In the genomic region with DNA sequence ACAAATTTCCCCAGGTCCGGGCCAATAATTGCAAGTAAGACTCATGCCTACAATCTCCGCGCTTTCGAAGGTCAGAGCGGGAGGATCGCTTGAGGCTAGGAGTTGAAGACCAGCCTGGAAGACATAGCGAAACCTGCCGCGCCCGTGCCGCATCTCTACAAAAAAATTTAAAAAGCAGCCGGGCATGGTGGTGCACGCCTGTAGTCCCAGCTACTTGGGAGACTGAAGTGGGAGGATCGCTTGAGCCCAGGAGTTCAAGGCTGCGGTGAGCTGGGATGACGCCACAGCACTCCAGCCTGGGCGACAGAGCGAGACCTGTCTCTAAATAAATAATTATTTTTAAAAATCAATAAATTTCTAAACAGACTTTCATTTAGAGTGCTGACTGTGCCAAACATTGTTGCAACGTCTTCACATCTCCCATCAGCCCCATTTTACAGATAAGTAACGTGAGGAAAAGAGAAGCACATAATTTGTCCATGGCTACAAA, we compare ENCODE assay signal across 8 cellular contexts. TPM values are rescaled to one million over a fixed set of nuclear protein-coding genes. Genes with fewer than 3 reads are reported as not detected.
DNase-seq lines count a peak whose midpoint lies in the region; ATAC-seq, FAIRE-seq and TF ChIP-seq lines count a peak whose summit lies in the region.

No MANE protein-coding gene starts in this region.

- H3K9me3 Mint-ChIP-seq in type B pancreatic cell = no peaks in the 10 kb centered on the region

- H3K27me3 Mint-ChIP-seq in type B pancreatic cell = no peaks in the 10 kb centered on the region

- peak overlapping the region; percentile 91 for H3K4me3 Mint-ChIP-seq in type B pancreatic cell

- H3K27ac Mint-ChIP-seq in type B pancreatic cell = peak overlapping the region; percentile 79

- H3K27ac ChIP-seq in C4-2B = peak overlapping the region; percentile 52
- no peak overlapping the region for H3K27ac ChIP-seq in ascending aorta
- peak overlapping the region in 1 of 2 donors; percentile 38 for H3K27ac ChIP-seq in liver (ENCODE audit: low read depth in 1 of 2, low read length in 2 of 2)

- ATAC-seq in HG02759 (IDR thresholded peaks at IDR 0.05; ENCODE audit: unreplicated experiment) = peak; percentile 20

- no peak for FAIRE-seq in GM12892 (lab: Jason Lieb, UNC)

- no peak for TF ChIP-seq POLR2A in GM12892 (IDR thresholded peaks at IDR 0.05; ENCODE audit: low read depth, low read length)

- WGBS in liver = 4% methylated on average over 20 of the region's 20 CpGs

- H3K4me3 ChIP-seq in ascending aorta (peak overlapping the region; percentile 71 to 88), liver (ENCODE audit: low read depth in 1 of 3, low read length in 3 of 3) (peak overlapping the region; percentile 78 to 84 (median 79))

- H3K4me1 Mint-ChIP-seq in type B pancreatic cell (ENCODE audit: unreplicated experiment) = peaks cover 3% of the 10 kb centered on the region

- no peaks in the 10 kb centered on the region for H3K27me3 ChIP-seq in ascending aorta
- no peaks in the 10 kb centered on the region for H3K27me3 ChIP-seq in liver (ENCODE audit: control insufficient read depth in 4 of 4, insufficient read depth in 4 of 4, low read length in 3 of 4)

- intact Hi-C loops in ascending aorta (cut with DNase I) = loop anchor here (1.0 to 2.0 kb wide), 4 partner anchors 23 to 121 kb away; a partner anchor contains a TSS

- DNase-seq in ascending aorta (ENCODE audit: low spot score in 2 of 2) (no peak), type B pancreatic cell (ENCODE audit: extremely low spot score, unreplicated experiment) (no peak), NCI-H1436 (lab: John Stamatoyannopoulos, UW) (no peak), NCI-H1048 (lab: John Stamatoyannopoulos, UW) (no peak), GM12892 (ENCODE audit: insufficient read length) (no peak)

- no peak for TF ChIP-seq CTCF in C4-2B (conservative IDR thresholded peaks at IDR 0.05)
- no peak for TF ChIP-seq CTCF in ascending aorta (IDR thresholded peaks at IDR 0.05)
- no peak for TF ChIP-seq CTCF in liver (IDR thresholded peaks at IDR 0.05; ENCODE audit: low read depth, low read length, missing input control)
- TF ChIP-seq CTCF in type B pancreatic cell (conservative IDR thresholded peaks at IDR 0.05) = no peak

- H3K36me3 Mint-ChIP-seq in type B pancreatic cell = no peaks in the 10 kb centered on the region

- H3K9me3 ChIP-seq in ascending aorta (no peaks in the 10 kb centered on the region), liver (ENCODE audit: control insufficient read depth in 4 of 4, low read length in 3 of 4) (no peaks in the 10 kb centered on the region)

- H3K4me1 ChIP-seq in ascending aorta (peaks cover 0 to 7% of the 10 kb centered on the region in 2 donors), liver (ENCODE audit: control insufficient read depth in 4 of 4, insufficient read depth in 4 of 4, low read length in 3 of 4) (peaks cover 1 to 16% (median 7%) of the 10 kb centered on the region in 4 donors)

- H3K36me3 ChIP-seq in ascending aorta (no peaks in the 10 kb centered on the region), liver (ENCODE audit: control insufficient read depth in 4 of 4, insufficient read depth in 3 of 4, low read depth in 1 of 4, low read length in 3 of 4) (no peaks in the 10 kb centered on the region)

- TF ChIP-seq RAD21 in liver (IDR thresholded peaks at IDR 0.05) = no peak

- H3K9ac ChIP-seq in liver (ENCODE audit: low read depth in 1 of 2, low read length in 2 of 2) = peak overlapping the region in 1 of 2 donors; percentile 58

TF ChIP-seq in liver, 16 proteins besides CTCF, POLR2A, EP300 and RAD21:
- TF ChIP-seq, protein P1, sequence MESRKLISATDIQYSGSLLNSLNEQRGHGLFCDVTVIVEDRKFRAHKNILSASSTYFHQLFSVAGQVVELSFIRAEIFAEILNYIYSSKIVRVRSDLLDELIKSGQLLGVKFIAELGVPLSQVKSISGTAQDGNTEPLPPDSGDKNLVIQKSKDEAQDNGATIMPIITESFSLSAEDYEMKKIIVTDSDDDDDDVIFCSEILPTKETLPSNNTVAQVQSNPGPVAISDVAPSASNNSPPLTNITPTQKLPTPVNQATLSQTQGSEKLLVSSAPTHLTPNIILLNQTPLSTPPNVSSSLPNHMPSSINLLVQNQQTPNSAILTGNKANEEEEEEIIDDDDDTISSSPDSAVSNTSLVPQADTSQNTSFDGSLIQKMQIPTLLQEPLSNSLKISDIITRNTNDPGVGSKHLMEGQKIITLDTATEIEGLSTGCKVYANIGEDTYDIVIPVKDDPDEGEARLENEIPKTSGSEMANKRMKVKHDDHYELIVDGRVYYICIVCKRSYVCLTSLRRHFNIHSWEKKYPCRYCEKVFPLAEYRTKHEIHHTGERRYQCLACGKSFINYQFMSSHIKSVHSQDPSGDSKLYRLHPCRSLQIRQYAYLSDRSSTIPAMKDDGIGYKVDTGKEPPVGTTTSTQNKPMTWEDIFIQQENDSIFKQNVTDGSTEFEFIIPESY (IDR thresholded peaks at IDR 0.05) = no peak
- no peak for TF ChIP-seq SP1 (IDR thresholded peaks at IDR 0.05)
- peak; percentile 47 for TF ChIP-seq YY1 (IDR thresholded peaks at IDR 0.05)
- TF ChIP-seq EGR1 (IDR thresholded peaks at IDR 0.05; ENCODE audit: low read depth in 2 of 2) = no peak
- no peak for TF ChIP-seq NR2F2 (IDR thresholded peaks at IDR 0.05)
- TF ChIP-seq GABPA (IDR thresholded peaks at IDR 0.05 in 1 of 2, conservative IDR thresholded peaks at IDR 0.05 in 1 of 2) = no peak
- TF ChIP-seq, protein P2, sequence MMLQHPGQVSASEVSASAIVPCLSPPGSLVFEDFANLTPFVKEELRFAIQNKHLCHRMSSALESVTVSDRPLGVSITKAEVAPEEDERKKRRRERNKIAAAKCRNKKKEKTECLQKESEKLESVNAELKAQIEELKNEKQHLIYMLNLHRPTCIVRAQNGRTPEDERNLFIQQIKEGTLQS (IDR thresholded peaks at IDR 0.05) = no peak
- TF ChIP-seq JUND (IDR thresholded peaks at IDR 0.05) = no peak
- no peak for TF ChIP-seq FOXA2 (IDR thresholded peaks at IDR 0.05)
- TF ChIP-seq FOXA1 (IDR thresholded peaks at IDR 0.05) = no peak
- TF ChIP-seq, protein P3, sequence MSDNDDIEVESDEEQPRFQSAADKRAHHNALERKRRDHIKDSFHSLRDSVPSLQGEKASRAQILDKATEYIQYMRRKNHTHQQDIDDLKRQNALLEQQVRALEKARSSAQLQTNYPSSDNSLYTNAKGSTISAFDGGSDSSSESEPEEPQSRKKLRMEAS (IDR thresholded peaks at IDR 0.05) = no peak
- no peak for TF ChIP-seq TAF1 (conservative IDR thresholded peaks at IDR 0.05)
- TF ChIP-seq RXRA (IDR thresholded peaks at IDR 0.05) = peak in 1 of 2 donors; percentile 39
- TF ChIP-seq HNF4A (conservative IDR thresholded peaks at IDR 0.05) = peak; percentile 25 to 57
- TF ChIP-seq HNF4G (IDR thresholded peaks at IDR 0.05) = no peak
- TF ChIP-seq, protein P4, sequence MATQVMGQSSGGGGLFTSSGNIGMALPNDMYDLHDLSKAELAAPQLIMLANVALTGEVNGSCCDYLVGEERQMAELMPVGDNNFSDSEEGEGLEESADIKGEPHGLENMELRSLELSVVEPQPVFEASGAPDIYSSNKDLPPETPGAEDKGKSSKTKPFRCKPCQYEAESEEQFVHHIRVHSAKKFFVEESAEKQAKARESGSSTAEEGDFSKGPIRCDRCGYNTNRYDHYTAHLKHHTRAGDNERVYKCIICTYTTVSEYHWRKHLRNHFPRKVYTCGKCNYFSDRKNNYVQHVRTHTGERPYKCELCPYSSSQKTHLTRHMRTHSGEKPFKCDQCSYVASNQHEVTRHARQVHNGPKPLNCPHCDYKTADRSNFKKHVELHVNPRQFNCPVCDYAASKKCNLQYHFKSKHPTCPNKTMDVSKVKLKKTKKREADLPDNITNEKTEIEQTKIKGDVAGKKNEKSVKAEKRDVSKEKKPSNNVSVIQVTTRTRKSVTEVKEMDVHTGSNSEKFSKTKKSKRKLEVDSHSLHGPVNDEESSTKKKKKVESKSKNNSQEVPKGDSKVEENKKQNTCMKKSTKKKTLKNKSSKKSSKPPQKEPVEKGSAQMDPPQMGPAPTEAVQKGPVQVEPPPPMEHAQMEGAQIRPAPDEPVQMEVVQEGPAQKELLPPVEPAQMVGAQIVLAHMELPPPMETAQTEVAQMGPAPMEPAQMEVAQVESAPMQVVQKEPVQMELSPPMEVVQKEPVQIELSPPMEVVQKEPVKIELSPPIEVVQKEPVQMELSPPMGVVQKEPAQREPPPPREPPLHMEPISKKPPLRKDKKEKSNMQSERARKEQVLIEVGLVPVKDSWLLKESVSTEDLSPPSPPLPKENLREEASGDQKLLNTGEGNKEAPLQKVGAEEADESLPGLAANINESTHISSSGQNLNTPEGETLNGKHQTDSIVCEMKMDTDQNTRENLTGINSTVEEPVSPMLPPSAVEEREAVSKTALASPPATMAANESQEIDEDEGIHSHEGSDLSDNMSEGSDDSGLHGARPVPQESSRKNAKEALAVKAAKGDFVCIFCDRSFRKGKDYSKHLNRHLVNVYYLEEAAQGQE (IDR thresholded peaks at IDR 0.05) = no peak

RNA-seq across cellular contexts. Expression of a gene that starts 0.5 kb away (rescaled TPM):
- total RNA-seq in ascending aorta = 0.96 TPM
- total RNA-seq in liver = under 1 TPM; 0.17 to 0.33 TPM
- under 1 TPM; 0.10 to 0.13 TPM for polyA plus RNA-seq in liver
- total RNA-seq in type B pancreatic cell (ENCODE audit: low replicate concordance) = 1.6 and 7.6 TPM in 2 replicates
- polyA plus RNA-seq in GM12892 (2012; ENCODE audit: missing spikeins) = 0.11 TPM

RNA-seq across cellular contexts. Expression of a gene that starts 22.0 kb away (rescaled TPM):
- total RNA-seq in ascending aorta = 62.2 TPM
- total RNA-seq in liver = 100 to 1,000 TPM; 137 to 156 TPM
- 100 to 1,000 TPM; 266 to 349 TPM for polyA plus RNA-seq in liver
- total RNA-seq in type B pancreatic cell (ENCODE audit: low replicate concordance) = 74.1 and 79.2 TPM in 2 replicates
- polyA plus RNA-seq in GM12892 (2012; ENCODE audit: missing spikeins) = 137 TPM

RNA-seq across cellular contexts. Expression of a gene that starts 36.3 kb away (rescaled TPM):
- not detected for total RNA-seq in ascending aorta
- 1 to 10 TPM; 1.0 to 4.6 TPM for total RNA-seq in liver
- polyA plus RNA-seq in liver = 1 to 10 TPM; 1.6 to 1.8 TPM
- total RNA-seq in type B pancreatic cell (ENCODE audit: low replicate concordance) = 2.8 and 8.2 TPM in 2 replicates
- polyA plus RNA-seq in GM12892 (2012; ENCODE audit: missing spikeins) = 1.2 TPM
